ENCODE assay signal across 25 cellular contexts in the genomic region with DNA sequence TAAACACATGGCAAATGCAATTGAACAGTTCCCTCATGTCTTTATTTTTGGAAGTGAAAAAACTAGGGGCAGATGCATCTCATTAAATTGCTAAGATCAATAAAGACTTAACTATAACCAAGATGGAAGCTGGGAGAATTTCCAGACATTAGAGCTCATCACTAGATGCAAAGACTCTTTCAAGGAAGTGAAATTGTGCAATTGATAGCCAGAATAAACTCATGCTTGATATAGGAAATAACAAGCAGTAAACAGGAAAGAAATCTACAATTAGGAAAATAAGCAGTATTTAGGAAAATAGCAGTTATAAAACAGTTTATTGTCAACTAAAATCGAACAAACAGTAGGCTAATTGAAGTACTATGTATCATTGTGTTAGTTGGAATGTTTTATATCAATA. TPM values are rescaled to one million over a fixed set of nuclear protein-coding genes. Genes with fewer than 3 reads are reported as not detected.
"Had no signal": no experiment of that assay in that cellular context is flagged by ENCODE, and none has a peak within 500 bp of the region (broad histone marks: within the 10 kb centered on the region; RNA-seq: fewer than 3 reads in every experiment).

No MANE protein-coding gene starts in this region.

- H3K27ac ChIP-seq: brain microvascular endothelial cell, coronary artery, dorsolateral prefrontal cortex, heart left ventricle had no signal

- H3K4me3 ChIP-seq: coronary artery, dorsolateral prefrontal cortex, heart left ventricle had no signal

- H3K4me1 ChIP-seq: heart left ventricle had no signal

- ATAC-seq: activated CD8-positive, alpha-beta T cell treated with anti-CD3 and anti-CD28 coated beads for 36 hours; activated T-cell treated with anti-CD3 and anti-CD28 coated beads, Interleukin-2, amount 50 U/mL, for 4 hours; activated T-helper 17 cell treated with anti-CD3 and anti-CD28 coated beads, Interleukin-2, amount 50 U/mL, for 72 hours; esophagus mucosa; heart left ventricle; T-helper 17 cell had no signal

- DNase-seq: activated CD4-positive, alpha-beta T cell treated with anti-CD3 and anti-CD28 coated beads for 48 hours; activated CD4-positive, alpha-beta T cell treated with anti-CD3 and anti-CD28 coated beads, Interleukin-2, amount 50 U/mL, for 1 hour; activated CD4-positive, alpha-beta T cell treated with anti-CD3 and anti-CD28 coated beads, Interleukin-2, amount 50 U/mL, for 48 hours; activated CD8-positive, alpha-beta memory T cell treated with anti-CD3 and anti-CD28 coated beads for 24 hours; activated CD8-positive, alpha-beta T cell treated with anti-CD3 and anti-CD28 coated beads for 36 hours; activated effector memory CD4-positive, alpha-beta T cell treated with Interleukin-2 at 50 U/mL for 16 hours; activated gamma-delta T cell treated with Interleukin-2 at 50 U/mL for 16 hours; activated naive CD4-positive, alpha-beta T cell treated with anti-CD3 and anti-CD28 coated beads, Interleukin-2, amount 50 U/mL, for 16 hours; activated naive CD4-positive, alpha-beta T cell treated with Interleukin-2 at 50 U/mL for 16 hours; activated T-cell treated with anti-CD3 and anti-CD28 coated beads, Interleukin-2, amount 50 U/mL, for 4 hours; amniotic stem cell; anterior cingulate cortex; brain microvascular endothelial cell; dorsolateral prefrontal cortex; effector memory CD4-positive, alpha-beta T cell; endodermal cell; heart left ventricle; T-helper 17 cell; T1000 had no signal

- H3K27me3 ChIP-seq: brain microvascular endothelial cell, dorsolateral prefrontal cortex, heart left ventricle had no signal

- H3K36me3 ChIP-seq: brain microvascular endothelial cell, heart left ventricle had no signal

RNA-seq across cellular contexts. Expression of a gene that starts 8.8 kb away (rescaled TPM):
- total RNA-seq: activated CD8-positive, alpha-beta T cell treated with anti-CD3 and anti-CD28 coated beads for 36 hours; activated T-cell treated with anti-CD3 and anti-CD28 coated beads, Interleukin-2, amount 50 U/mL, for 4 hours; activated T-helper 17 cell treated with anti-CD3 and anti-CD28 coated beads, Interleukin-2, amount 50 U/mL, for 72 hours; astrocyte; cardiac septum; endodermal cell; epithelial cell of proximal tubule; esophagus mucosa; heart left ventricle; T-helper 17 cell had no signal
- polyA plus RNA-seq: heart left ventricle had no signal
